Comparison of ENCODE assay signal across 20 cellular contexts in the genomic region with DNA sequence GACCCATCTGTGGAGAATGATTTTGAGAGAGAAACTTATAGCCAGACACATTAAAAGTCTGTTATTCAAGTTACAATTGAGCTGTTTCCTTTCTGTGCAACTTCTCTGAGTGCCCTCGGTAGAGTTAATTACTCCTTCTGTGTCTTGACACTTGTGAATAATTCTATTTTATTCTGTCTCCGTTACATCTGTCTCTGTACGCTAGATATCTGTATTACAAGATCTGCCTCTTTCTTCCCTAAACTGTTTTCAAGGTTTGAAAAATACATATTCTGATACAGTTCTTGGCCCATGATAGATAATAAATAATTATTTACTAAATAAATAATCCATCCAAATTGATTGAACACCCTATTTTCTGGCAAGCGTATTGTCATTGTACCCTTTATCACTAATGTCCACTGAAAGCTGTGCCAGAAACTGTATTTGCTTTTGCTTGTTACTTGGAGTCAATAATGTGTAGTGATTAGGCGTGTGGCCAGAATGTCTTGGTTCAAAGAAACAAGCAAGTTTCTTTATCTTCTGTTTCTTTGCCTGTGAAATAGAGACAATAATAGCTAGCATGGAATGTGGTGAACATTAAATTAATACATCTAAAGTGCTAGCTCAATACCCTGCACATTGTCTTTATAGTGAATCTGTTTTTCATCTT. TPM values are rescaled to one million over a fixed set of nuclear protein-coding genes. Genes with fewer than 3 reads are reported as not detected.
DNase-seq lines count a peak whose midpoint lies in the region; ATAC-seq, FAIRE-seq and TF ChIP-seq lines count a peak whose summit lies in the region.
"Had no signal": no experiment of that assay in that cellular context is flagged by ENCODE, and none has a peak within 500 bp of the region (broad histone marks: within the 10 kb centered on the region; RNA-seq: fewer than 3 reads in every experiment).

No MANE protein-coding gene starts in this region.

- peaks cover 13% of the 10 kb centered on the region for H4K20me1 ChIP-seq in HepG2 (ENCODE audit: insufficient read depth, low read length)

- H3K4me1 ChIP-seq in liver (ENCODE audit: control insufficient read depth in 4 of 4, insufficient read depth in 4 of 4, low read length in 3 of 4), result peaks cover 0 to 18% (median 13%) of the 10 kb centered on the region in 4 donors
- peaks cover 6% of the 10 kb centered on the region; the same call in 1 of the 2 replicates for H3K4me1 ChIP-seq in HepG2 (ENCODE audit: insufficient read depth, low read length)

- H3K36me3 ChIP-seq in liver (ENCODE audit: control insufficient read depth in 4 of 4, insufficient read depth in 3 of 4, low read depth in 1 of 4, low read length in 3 of 4) (no peaks in the 10 kb centered on the region), HepG2 (replicated peaks in 1 of 2; ENCODE audit: control insufficient read depth in 1 of 2, insufficient read depth in 2 of 2, low read length in 2 of 2) (peaks cover 0 to 4% of the 10 kb centered on the region in 2 experiments; a peak in 1 of 5 replicates)
- H3K36me3 ChIP-seq: ascending aorta had no signal

- CTCF ChIA-PET in HepG2 (lab: Yijun Ruan, JAX; ENCODE audit: low intra/inter-chr PET ratio, low total read pairs), result no interaction called here

- TF ChIP-seq CTCF in liver (IDR thresholded peaks at IDR 0.05; ENCODE audit: low read depth, low read length, missing input control) (no peak), HepG2 (CRISPR knock-in tag; IDR thresholded peaks at IDR 0.05) (no peak)

- no peak overlapping the region for H3K4me2 ChIP-seq in HepG2 (ENCODE audit: low read depth, low read length)

- BruUV-seq in HepG2 (replicated peaks; lab: Mats Ljungman, UMichigan), result no TSS peak

- H3K9ac ChIP-seq in liver (ENCODE audit: low read depth in 1 of 2, low read length in 2 of 2) (no peak overlapping the region), HepG2 (ENCODE audit: insufficient read depth, low read depth, low read length) (no peak overlapping the region)

- DNase-seq in HepG2 (ENCODE audit: low spot score), result no peak
- peak; percentile 50 for DNase-seq in NCI-H69 (lab: John Stamatoyannopoulos, UW)
- DNase-seq in left lobe of liver (ENCODE audit: low spot score), result no peak
- no peak for DNase-seq in AML-193 (lab: John Stamatoyannopoulos, UW)
- no peak for DNase-seq in NCI-H1694 treated with DMSO at 0.1 percent for 48 hours (lab: John Stamatoyannopoulos, UW)
- no peak for DNase-seq in SHP77 treated with DMSO at 0.1 percent for 48 hours (lab: John Stamatoyannopoulos, UW)
- DNase-seq: activated CD4-positive, alpha-beta memory T cell treated with anti-CD3 and anti-CD28 coated beads, Interleukin-2, amount 10 ng/mL, durations not matched to agents 7 days and 5 days; activated naive CD4-positive, alpha-beta T cell treated with anti-CD3 and anti-CD28 coated beads, Interleukin-2, amount 50 U/mL, for 16 hours; activated T-cell treated with anti-CD3 and anti-CD28 coated beads, Interleukin-2, amount 50 U/mL, for 4 hours; foreskin keratinocyte; NCI-H345; stimulated activated naive CD4-positive, alpha-beta T cell had no signal

- POLR2A ChIA-PET in HepG2 (lab: Yijun Ruan, JAX), result no interaction called here

- H3K4me3 ChIP-seq in liver (ENCODE audit: low read depth in 1 of 3, low read length in 3 of 3), result no peak overlapping the region
- no peak overlapping the region for H3K4me3 ChIP-seq in HepG2 (replicated peaks in 1 of 3; ENCODE audit: insufficient read depth in 1 of 3, low read depth in 2 of 3, low read length in 3 of 3)
- H3K4me3 ChIP-seq: ascending aorta, coronary artery had no signal

- H3K27ac ChIP-seq in liver (ENCODE audit: low read depth in 1 of 2, low read length in 2 of 2) (no peak overlapping the region), HepG2 (ENCODE audit: extremely low read length, insufficient read depth, low read length) (no peak overlapping the region)
- H3K27ac ChIP-seq: ascending aorta, coronary artery, epithelial cell of prostate, foreskin keratinocyte had no signal

- H3K79me2 ChIP-seq in HepG2 (ENCODE audit: insufficient read depth, low read length), result peaks cover 90% of the 10 kb centered on the region

- in situ Hi-C loops in HepG2 (cut with HindIII; ENCODE audit: extremely low pct_ligation_motif_present, low pct_unique_long_range_greater_than_20kb), result no loop called here

- no peak overlapping the region for H2AFZ ChIP-seq in HepG2 (ENCODE audit: low read length)

- H3K9me3 ChIP-seq in liver (ENCODE audit: control insufficient read depth in 4 of 4, low read length in 3 of 4) (no peaks in the 10 kb centered on the region), HepG2 (ENCODE audit: low read length) (no peaks in the 10 kb centered on the region)
- H3K9me3 ChIP-seq: ascending aorta had no signal

- TF ChIP-seq RAD21 in liver (IDR thresholded peaks at IDR 0.05), result peak in 1 of 2 donors; percentile 13
- no peak for TF ChIP-seq RAD21 in HepG2 (CRISPR knock-in tag; IDR thresholded peaks at IDR 0.05)

- TF ChIP-seq EP300 in HepG2 (IDR thresholded peaks at IDR 0.05; ENCODE audit: low read depth in 2 of 2, low read length in 2 of 2) (no peak), HepG2 (CRISPR knock-in tag; IDR thresholded peaks at IDR 0.05; ENCODE audit: borderline replicate concordance) (no peak)

- TF ChIP-seq POLR2A in HepG2 (IDR thresholded peaks at IDR 0.05; ENCODE audit: insufficient read depth in 1 of 2, low read depth in 2 of 2, low read length in 2 of 2), result no peak

- ATAC-seq in HepG2 (no peak), left lobe of liver (peak; percentile 78), HG03159 (IDR thresholded peaks at IDR 0.05; ENCODE audit: unreplicated experiment) (no peak)
- ATAC-seq: activated T-cell treated with anti-CD3 and anti-CD28 coated beads, Interleukin-2, amount 50 U/mL, for 4 hours; Right ventricle myocardium inferior had no signal

- no peak for FAIRE-seq in HepG2 (lab: Jason Lieb, UNC)
- FAIRE-seq: GM19239, H1 had no signal

- intact Hi-C loops in HepG2 (cut with micrococcal nuclease; ENCODE audit: unreplicated experiment), result no loop called here

- H3K27me3 ChIP-seq in liver (ENCODE audit: control insufficient read depth in 4 of 4, insufficient read depth in 4 of 4, low read length in 3 of 4) (no peaks in the 10 kb centered on the region), HepG2 (ENCODE audit: control insufficient read depth in 1 of 2, insufficient read depth in 2 of 2, low read length in 2 of 2) (no peaks in the 10 kb centered on the region)
- H3K27me3 ChIP-seq: ascending aorta, foreskin keratinocyte had no signal

- 47% methylated on average over 5 of the region's 5 CpGs for WGBS in liver
- 94% methylated on average over 5 of the region's 5 CpGs for WGBS in HepG2 (ENCODE audit: low lambda C conversion rate)

TF ChIP-seq in liver, 16 proteins besides CTCF, POLR2A, EP300 and RAD21:
- TF ChIP-seq, protein P1, sequence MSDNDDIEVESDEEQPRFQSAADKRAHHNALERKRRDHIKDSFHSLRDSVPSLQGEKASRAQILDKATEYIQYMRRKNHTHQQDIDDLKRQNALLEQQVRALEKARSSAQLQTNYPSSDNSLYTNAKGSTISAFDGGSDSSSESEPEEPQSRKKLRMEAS (IDR thresholded peaks at IDR 0.05), result no peak
- peak; percentile 10 for TF ChIP-seq FOXA2 (IDR thresholded peaks at IDR 0.05)

TF ChIP-seq in HepG2, 621 proteins besides CTCF, POLR2A, EP300 and RAD21:
- TF ChIP-seq, protein P2, sequence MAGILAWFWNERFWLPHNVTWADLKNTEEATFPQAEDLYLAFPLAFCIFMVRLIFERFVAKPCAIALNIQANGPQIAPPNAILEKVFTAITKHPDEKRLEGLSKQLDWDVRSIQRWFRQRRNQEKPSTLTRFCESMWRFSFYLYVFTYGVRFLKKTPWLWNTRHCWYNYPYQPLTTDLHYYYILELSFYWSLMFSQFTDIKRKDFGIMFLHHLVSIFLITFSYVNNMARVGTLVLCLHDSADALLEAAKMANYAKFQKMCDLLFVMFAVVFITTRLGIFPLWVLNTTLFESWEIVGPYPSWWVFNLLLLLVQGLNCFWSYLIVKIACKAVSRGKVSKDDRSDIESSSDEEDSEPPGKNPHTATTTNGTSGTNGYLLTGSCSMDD (CRISPR knock-in tag; IDR thresholded peaks at IDR 0.05), result no peak
- no peak for TF ChIP-seq ZNF772 (CRISPR knock-in tag; IDR thresholded peaks at IDR 0.05)
- TF ChIP-seq ZNF256 (CRISPR knock-in tag; conservative IDR thresholded peaks at IDR 0.05), result no peak
- no peak for TF ChIP-seq ZNF746 (CRISPR knock-in tag; IDR thresholded peaks at IDR 0.05)
- TF ChIP-seq KDM1A (CRISPR knock-in tag; IDR thresholded peaks at IDR 0.05), result no peak
- TF ChIP-seq HNF4G (IDR thresholded peaks at IDR 0.05; ENCODE audit: borderline replicate concordance, low read depth, low read length), result no peak
- no peak for TF ChIP-seq HNF4G (CRISPR knock-in tag; IDR thresholded peaks at IDR 0.05; ENCODE audit: borderline replicate concordance, low read depth)
- no peak for TF ChIP-seq BORCS8-MEF2B (CRISPR knock-in tag; IDR thresholded peaks at IDR 0.05)
- TF ChIP-seq NONO (IDR thresholded peaks at IDR 0.05), result no peak
- TF ChIP-seq NONO (CRISPR knock-in tag; conservative IDR thresholded peaks at IDR 0.05), result no peak

RNA-seq across cellular contexts. Expression of a gene that starts 40.1 kb away (rescaled TPM):
- total RNA-seq in liver (10 to 100 TPM; 22.2 to 24.0 TPM), HepG2 (2016; rRNA removed; fragmentation: Illumina TruSeq; extraction: Trizol) (16.8 and 31.4 TPM in 2 replicates), left lobe of liver (15.2 TPM)
- polyA plus RNA-seq in liver (10 to 100 TPM in 1 of 2 donors, 1 to 10 TPM in 1; 7.0 to 21.6 TPM), HepG2 (2011; rRNA removed) (6.9 and 8.3 TPM in 2 replicates)
- total RNA-seq in HepG2 (2016; cell fraction: cytosol; rRNA removed; fragmentation: Illumina TruSeq; extraction: Trizol; ENCODE audit: low read depth), result 4.7 and 5.6 TPM in 2 replicates
- 16.4 and 31.5 TPM in 2 replicates for total RNA-seq in HepG2 (2016; cell fraction: insoluble cytoplasmic fraction; rRNA removed; fragmentation: Illumina TruSeq; extraction: Trizol)
- total RNA-seq in HepG2 (2016; cell fraction: membrane; rRNA removed; fragmentation: Illumina TruSeq; extraction: Trizol), result 22.4 and 22.5 TPM in 2 replicates
- total RNA-seq in HepG2 (2016; cell fraction: nucleus; rRNA removed; fragmentation: Illumina TruSeq; extraction: Trizol), result 28.4 and 31.2 TPM in 2 replicates
- 4.1 and 5.5 TPM in 2 replicates for polyA plus RNA-seq in HepG2 (2011; cell fraction: cytosol; rRNA removed)
- polyA plus RNA-seq in HepG2 (2011; cell fraction: nucleus; rRNA removed), result 6.9 and 7.2 TPM in 2 replicates
- 6.1 and 7.0 TPM in 2 replicates for polyA plus RNA-seq in HepG2 (2012)
- 1.2 TPM in 2 replicates for polyA plus RNA-seq in HepG2 (2016; cell fraction: cytosol; fragmentation: Illumina TruSeq; extraction: Trizol; ENCODE audit: low read depth)
- 14.7 and 15.8 TPM in 2 replicates for polyA plus RNA-seq in HepG2 (2016; cell fraction: insoluble cytoplasmic fraction; fragmentation: Illumina TruSeq; extraction: Trizol; ENCODE audit: low read depth)
- polyA plus RNA-seq in HepG2 (2016; cell fraction: membrane; fragmentation: Illumina TruSeq; extraction: Trizol; ENCODE audit: low read depth), result 5.8 and 7.6 TPM in 2 replicates
- 17.3 and 19.7 TPM in 2 replicates for polyA plus RNA-seq in HepG2 (2016; cell fraction: nucleus; fragmentation: Illumina TruSeq; extraction: Trizol; ENCODE audit: insufficient read depth, low read depth)
- 11.2 and 18.2 TPM in 2 replicates for polyA minus RNA-seq in HepG2 (2011; rRNA and poly(A)+ RNA removed; ENCODE audit: low replicate concordance)
- 10.3 and 13.9 TPM in 2 replicates for polyA minus RNA-seq in HepG2 (2011; cell fraction: cytosol; rRNA and poly(A)+ RNA removed)
- polyA minus RNA-seq in HepG2 (2011; cell fraction: nucleus; rRNA and poly(A)+ RNA removed), result 43.4 and 53.3 TPM in 2 replicates
